ENCODE assay signal across 8 cellular contexts in the genomic region with DNA sequence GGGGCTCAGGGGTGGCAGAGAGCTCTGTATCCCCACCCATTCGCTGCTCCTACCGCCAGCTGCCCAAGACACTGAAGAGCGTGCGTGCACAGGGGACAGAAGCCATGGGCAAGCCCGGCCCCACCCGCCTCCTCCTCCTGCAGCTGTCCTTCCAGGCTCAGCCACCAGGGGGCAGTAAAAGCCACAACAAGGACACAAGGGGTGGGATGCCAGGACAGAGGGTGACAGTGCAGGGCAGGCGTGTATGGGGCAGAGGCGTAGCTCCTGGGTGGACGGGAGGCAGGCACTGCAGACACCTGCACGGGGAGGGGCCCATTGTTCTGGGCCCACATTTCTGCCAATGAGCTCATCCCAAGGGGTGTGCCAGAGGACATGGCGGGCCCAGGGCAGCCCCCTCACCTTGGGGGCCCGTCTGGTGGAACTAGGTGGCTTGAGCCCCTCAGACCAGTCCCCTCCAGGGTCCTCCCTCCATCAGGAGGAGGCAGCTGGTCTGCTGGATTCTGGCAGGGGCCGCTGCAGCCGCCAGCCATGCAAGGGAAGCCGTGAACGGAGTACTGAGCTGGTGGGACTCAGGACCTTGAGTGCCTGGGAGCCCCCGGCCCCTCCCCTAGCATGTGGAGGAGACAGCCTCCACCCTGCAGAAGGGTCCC.
DNase-seq lines count a peak whose midpoint lies in the region; ATAC-seq, FAIRE-seq and TF ChIP-seq lines count a peak whose summit lies in the region.

No MANE protein-coding gene starts in this region.

- H3K4me1 Mint-ChIP-seq in WTC11: peaks cover 3% of the 10 kb centered on the region; the same call in 1 of the 2 replicates

- no peaks in the 10 kb centered on the region; the same call in 1 of the 2 replicates for H3K36me3 Mint-ChIP-seq in WTC11

- peak; percentile 51 for DNase-seq in SIG-M5 treated with dmso at 0.1 percent for 504 hours (lab: John Stamatoyannopoulos, UW; ENCODE audit: unreplicated experiment)
- DNase-seq in SIG-M5 (lab: John Stamatoyannopoulos, UW): no peak
- peak; percentile 37 for DNase-seq in NCI-H1694 (lab: John Stamatoyannopoulos, UW)
- peak; percentile 97 for DNase-seq in WTC11 (ENCODE audit: low spot score)
- DNase-seq in bronchial epithelial cell (ENCODE audit: low read depth): peak; percentile 61
- DNase-seq in islet precursor cell: peak; percentile 94
- peak; percentile 75 to 82 for DNase-seq in stimulated activated CD4-positive, alpha-beta T cell treated with anti-CD3 and anti-CD28 coated beads, Interleukin-1b, Interleukin-23, amount 100 ng/mL, for 4 hours (ENCODE audit: low read depth in 2 of 2)

- H3K27me3 Mint-ChIP-seq in WTC11 (ENCODE audit: low read depth): no peaks in the 10 kb centered on the region

- POLR2A ChIA-PET in WTC11 (lab: Charles Lee): interaction anchor here (1.1 kb wide), 1 partner anchor 42 kb away, joined by 4 read pairs; no protein-coding TSS in a partner anchor

- no peaks in the 10 kb centered on the region for H3K27me3 ChIP-seq in bronchial epithelial cell (ENCODE audit: control insufficient read depth, insufficient read depth, low read length)

- H3K4me3 Mint-ChIP-seq in WTC11: no peak overlapping the region

- no peak overlapping the region for H3K4me3 ChIP-seq in bronchial epithelial cell (ENCODE audit: low read depth, low read length)

- 0 out of 2 replicates have a peak overlapping the region, but pooled peaks have one; percentile 24 for H3K27ac Mint-ChIP-seq in WTC11

- FAIRE-seq in bronchial epithelial cell (lab: Jason Lieb, UNC): peak; percentile 43

- H3K36me3 ChIP-seq in bronchial epithelial cell (ENCODE audit: control insufficient read depth, insufficient read depth, low read length): peaks cover 10% of the 10 kb centered on the region

- CTCF ChIA-PET in WTC11 (lab: Charles Lee): interaction anchor here (0.5 to 2.2 kb wide), 51 partner anchors 9 to 518 kb away, joined by 3 to 39 read pairs (median 4); partner anchors contain the start of genes ALKBH7, CLPP, KHSRP and NDUFA11

- TF ChIP-seq CTCF in WTC11 (IDR thresholded peaks at IDR 0.05) (peak; percentile 99), bronchial epithelial cell (IDR thresholded peaks at IDR 0.05; ENCODE audit: insufficient read depth, low read length, severe bottlenecking) (peak; percentile 90)

- peak; percentile 82 for ATAC-seq in WTC11
- no peak for ATAC-seq in GM21515 (IDR thresholded peaks at IDR 0.05; ENCODE audit: unreplicated experiment)

- no peaks in the 10 kb centered on the region for H3K9me3 Mint-ChIP-seq in WTC11

TF ChIP-seq in WTC11, 78 proteins besides CTCF, POLR2A, EP300 and RAD21:
- no peak for TF ChIP-seq TEAD4 (CRISPR knock-in tag; IDR thresholded peaks at IDR 0.05)
- no peak for TF ChIP-seq ZNF425 (CRISPR knock-in tag; conservative IDR thresholded peaks at IDR 0.05)
- no peak for TF ChIP-seq GTF2I (CRISPR knock-in tag; conservative IDR thresholded peaks at IDR 0.05)
- TF ChIP-seq, protein P1, sequence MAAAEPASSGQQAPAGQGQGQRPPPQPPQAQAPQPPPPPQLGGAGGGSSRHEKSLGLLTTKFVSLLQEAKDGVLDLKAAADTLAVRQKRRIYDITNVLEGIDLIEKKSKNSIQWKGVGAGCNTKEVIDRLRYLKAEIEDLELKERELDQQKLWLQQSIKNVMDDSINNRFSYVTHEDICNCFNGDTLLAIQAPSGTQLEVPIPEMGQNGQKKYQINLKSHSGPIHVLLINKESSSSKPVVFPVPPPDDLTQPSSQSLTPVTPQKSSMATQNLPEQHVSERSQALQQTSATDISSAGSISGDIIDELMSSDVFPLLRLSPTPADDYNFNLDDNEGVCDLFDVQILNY (CRISPR knock-in tag; IDR thresholded peaks at IDR 0.05): no peak
- TF ChIP-seq RORB (CRISPR knock-in tag; IDR thresholded peaks at IDR 0.05): no peak
- no peak for TF ChIP-seq ZNF416 (CRISPR knock-in tag; IDR thresholded peaks at IDR 0.05)
- TF ChIP-seq, protein P2, sequence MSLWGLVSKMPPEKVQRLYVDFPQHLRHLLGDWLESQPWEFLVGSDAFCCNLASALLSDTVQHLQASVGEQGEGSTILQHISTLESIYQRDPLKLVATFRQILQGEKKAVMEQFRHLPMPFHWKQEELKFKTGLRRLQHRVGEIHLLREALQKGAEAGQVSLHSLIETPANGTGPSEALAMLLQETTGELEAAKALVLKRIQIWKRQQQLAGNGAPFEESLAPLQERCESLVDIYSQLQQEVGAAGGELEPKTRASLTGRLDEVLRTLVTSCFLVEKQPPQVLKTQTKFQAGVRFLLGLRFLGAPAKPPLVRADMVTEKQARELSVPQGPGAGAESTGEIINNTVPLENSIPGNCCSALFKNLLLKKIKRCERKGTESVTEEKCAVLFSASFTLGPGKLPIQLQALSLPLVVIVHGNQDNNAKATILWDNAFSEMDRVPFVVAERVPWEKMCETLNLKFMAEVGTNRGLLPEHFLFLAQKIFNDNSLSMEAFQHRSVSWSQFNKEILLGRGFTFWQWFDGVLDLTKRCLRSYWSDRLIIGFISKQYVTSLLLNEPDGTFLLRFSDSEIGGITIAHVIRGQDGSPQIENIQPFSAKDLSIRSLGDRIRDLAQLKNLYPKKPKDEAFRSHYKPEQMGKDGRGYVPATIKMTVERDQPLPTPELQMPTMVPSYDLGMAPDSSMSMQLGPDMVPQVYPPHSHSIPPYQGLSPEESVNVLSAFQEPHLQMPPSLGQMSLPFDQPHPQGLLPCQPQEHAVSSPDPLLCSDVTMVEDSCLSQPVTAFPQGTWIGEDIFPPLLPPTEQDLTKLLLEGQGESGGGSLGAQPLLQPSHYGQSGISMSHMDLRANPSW (CRISPR knock-in tag; conservative IDR thresholded peaks at IDR 0.05; ENCODE audit: low read depth): no peak
- TF ChIP-seq ZNF121 (CRISPR knock-in tag; IDR thresholded peaks at IDR 0.05): peak; percentile 68; the same call in 1 of the 2 replicates
- TF ChIP-seq ZNF423 (CRISPR knock-in tag; IDR thresholded peaks at IDR 0.05): no peak
- 0 out of 2 replicates have a peak, but pooled peaks have one; percentile 62 for TF ChIP-seq FOXP1 (CRISPR knock-in tag; IDR thresholded peaks at IDR 0.05; ENCODE audit: borderline replicate concordance)
- TF ChIP-seq, protein P3, sequence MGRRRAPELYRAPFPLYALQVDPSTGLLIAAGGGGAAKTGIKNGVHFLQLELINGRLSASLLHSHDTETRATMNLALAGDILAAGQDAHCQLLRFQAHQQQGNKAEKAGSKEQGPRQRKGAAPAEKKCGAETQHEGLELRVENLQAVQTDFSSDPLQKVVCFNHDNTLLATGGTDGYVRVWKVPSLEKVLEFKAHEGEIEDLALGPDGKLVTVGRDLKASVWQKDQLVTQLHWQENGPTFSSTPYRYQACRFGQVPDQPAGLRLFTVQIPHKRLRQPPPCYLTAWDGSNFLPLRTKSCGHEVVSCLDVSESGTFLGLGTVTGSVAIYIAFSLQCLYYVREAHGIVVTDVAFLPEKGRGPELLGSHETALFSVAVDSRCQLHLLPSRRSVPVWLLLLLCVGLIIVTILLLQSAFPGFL (CRISPR knock-in tag; IDR thresholded peaks at IDR 0.05; ENCODE audit: borderline replicate concordance): no peak
